Comparison of ENCODE assay signal across 25 cellular contexts in the genomic region with DNA sequence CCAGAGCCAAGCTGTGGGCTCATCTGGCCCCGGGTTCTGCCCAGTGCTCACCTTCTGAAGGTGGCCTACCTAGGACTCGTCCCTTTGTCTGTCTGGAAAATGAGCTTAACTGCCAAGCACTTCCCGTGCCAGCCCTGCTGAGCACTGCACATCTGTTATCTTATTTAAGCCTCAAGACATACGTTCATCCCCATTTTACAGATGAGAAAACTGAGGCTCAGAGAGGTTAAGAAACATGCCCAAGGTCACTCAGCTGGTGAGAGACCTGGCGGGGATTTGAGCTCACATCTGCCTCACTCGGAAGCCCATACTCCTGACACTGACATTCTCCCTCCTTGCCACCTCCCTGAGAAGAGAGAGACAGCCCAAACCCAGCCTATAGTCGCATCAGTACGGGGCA.
"Had no signal": no experiment of that assay in that cellular context is flagged by ENCODE, and none has a peak within 500 bp of the region (broad histone marks: within the 10 kb centered on the region; RNA-seq: fewer than 3 reads in every experiment).

No MANE protein-coding gene starts in this region.

- H3K9me3 ChIP-seq: colonic mucosa, lower lobe of right lung, neutrophil, pancreas, thyroid gland had no signal

- FAIRE-seq: endothelial cell of umbilical vein, islet of Langerhans, pancreas had no signal

- H3K4me1 ChIP-seq: colonic mucosa, pancreas, thyroid gland had no signal

- H3K27ac ChIP-seq: colonic mucosa, foreskin keratinocyte, neutrophil, pancreas, thyroid gland had no signal

- H3K36me3 ChIP-seq: colonic mucosa, esophagus muscularis mucosa, gastroesophageal sphincter, heart left ventricle, lower lobe of right lung, neutrophil, pancreas, stomach, thyroid gland had no signal

- H3K4me2 ChIP-seq: smooth muscle cell had no signal

- DNase-seq: colonic mucosa; effector CD8-positive, alpha-beta T cell; heart left ventricle; hippocampal formation; left colon; left ventricle myocardium superior; lower lobe of right lung; natural killer cell; pancreas; retina; stimulated activated CD4-positive, alpha-beta T cell treated with anti-CD3 and anti-CD28 coated beads, Interleukin-2, amount 100 ng/mL, for 24 hours; stimulated activated CD4-positive, alpha-beta T cell treated with anti-CD3 and anti-CD28 coated beads, Interleukin-4, amount 100 ng/mL, for 24 hours; stimulated activated naive CD4-positive, alpha-beta T cell treated with Interleukin-2 at 50 U/mL for 16 hours; stomach; thyroid gland; trophoblast cell had no signal

- H3K4me3 ChIP-seq: colonic mucosa, esophagus muscularis mucosa, gastroesophageal sphincter, heart left ventricle, lower lobe of right lung, pancreas, smooth muscle cell, stomach, thyroid gland had no signal

- H3K27me3 ChIP-seq: colonic mucosa, pancreas had no signal

- ATAC-seq: foreskin keratinocyte; gastroesophageal sphincter; heart left ventricle; left colon; lower lobe of right lung; natural killer cell; pancreas; sciatic nerve; stimulated activated effector memory CD8-positive, alpha-beta T cell treated with anti-CD3 and anti-CD28 coated beads, Interleukin-12 subunit alpha, Interleukin-12 subunit beta, amount 100 ng/mL, for 72 hours had no signal
